In genomic region chr19:44748426-44749254, GRCh38 we compare ENCODE assay signal across 8 cellular contexts. TPM values are rescaled to one million over a fixed set of nuclear protein-coding genes. Genes with fewer than 3 reads are reported as not detected.
A peak's percentile ranks its signal among the peaks of the same experiment; 100 is the strongest.
DNase-seq lines count a peak whose midpoint lies in the region; ATAC-seq and TF ChIP-seq lines count a peak whose summit lies in the region.

Gene BCL3, plus strand, starts transcription at chr19:44748708. Its CDS starts 83 bp downstream, at chr19:44748791.

- intact Hi-C loops in transverse colon (cut with DNase I; ENCODE audit: low total_unique reads) = no loop called here

- peak within 1 kb of the TSS; percentile 93 for H3K4me3 ChIP-seq in CD8-positive, alpha-beta memory T cell (ENCODE audit: low read length)
- H3K4me3 ChIP-seq in NT2/D1 (ENCODE audit: insufficient read length, low read depth) (peak within 1 kb of the TSS; percentile 39), fibroblast of villous mesenchyme (ENCODE audit: low read depth, low read length) (peak within 1 kb of the TSS; percentile 85), neuronal stem cell (ENCODE audit: low read length in 2 of 2) (peak within 1 kb of the TSS; percentile 45 to 71), transverse colon (peak within 1 kb of the TSS; percentile 64 to 93 (median 80))

- peak within 1 kb of the TSS; percentile 80 for H3K23ac ChIP-seq in neuronal stem cell (ENCODE audit: low read depth, low read length, poor library complexity)

- peak within 1 kb of the TSS; percentile 87 for H2AK5ac ChIP-seq in neuronal stem cell (ENCODE audit: low read depth, low read length)

- TF ChIP-seq EP300 in transverse colon (IDR thresholded peaks at IDR 0.05; ENCODE audit: low read depth) = no peak

- peak within 1 kb of the TSS; percentile 79 for H3K4me2 ChIP-seq in neuronal stem cell (ENCODE audit: insufficient read depth, low read length, poor library complexity, severe bottlenecking)

- peak within 1 kb of the TSS; percentile 70 for H3K9ac ChIP-seq in NT2/D1 (ENCODE audit: insufficient read length, low read depth)
- H3K9ac ChIP-seq in neuronal stem cell (ENCODE audit: low read depth, low read length, poor library complexity) = no peak within 1 kb of the TSS

- H3K9me3 ChIP-seq in CD8-positive, alpha-beta memory T cell (ENCODE audit: low read length) = no peaks in the 10 kb centered on the region
- no peaks in the 10 kb centered on the region for H3K9me3 ChIP-seq in NT2/D1 (ENCODE audit: insufficient read depth, low read length)
- peaks cover 0 to 1% of the 10 kb centered on the region in 2 donors for H3K9me3 ChIP-seq in neuronal stem cell (replicated peaks in 1 of 2; ENCODE audit: control insufficient read depth in 2 of 2, insufficient read depth in 1 of 2, low read depth in 1 of 2, low read length in 2 of 2)
- H3K9me3 ChIP-seq in transverse colon = no peaks in the 10 kb centered on the region

- H3K27ac Mint-ChIP-seq in CD8-positive, alpha-beta memory T cell = peak within 1 kb of the TSS; percentile 89 to 99 (median 98)

- peaks cover 0 to 47% (median 0%) of the 10 kb centered on the region in 3 donors for H3K36me3 Mint-ChIP-seq in CD8-positive, alpha-beta memory T cell

- DNase-seq in CD8-positive, alpha-beta memory T cell = peak; percentile 61 to 86 (median 76)
- DNase-seq in NT2/D1 (ENCODE audit: low read depth, low spot score) (no peak), activated T-helper 1 cell treated with Interleukin-2 at 50 U/mL for 16 hours (ENCODE audit: low read depth) (peak; percentile 67), fibroblast of villous mesenchyme (ENCODE audit: low read depth) (no peak), neuronal stem cell (ENCODE audit: low spot score) (no peak), transverse colon (peak; percentile 90)

- POLR2A ChIA-PET in CD8-positive, alpha-beta memory T cell (lab: Charles Lee) = no interaction called here

- H4K8ac ChIP-seq in neuronal stem cell (ENCODE audit: low read depth, low read length) = no peak within 1 kb of the TSS

- H2AFZ ChIP-seq in neuronal stem cell (ENCODE audit: low read length) = peak within 1 kb of the TSS; percentile 90

- H3K14ac ChIP-seq in neuronal stem cell (ENCODE audit: low read length) = peak within 1 kb of the TSS; percentile 43

- TF ChIP-seq CTCF in fibroblast of villous mesenchyme (IDR thresholded peaks at IDR 0.05; ENCODE audit: insufficient read depth, low read depth, low read length) = no peak
- no peak for TF ChIP-seq CTCF in transverse colon (IDR thresholded peaks at IDR 0.05)

- peak within 1 kb of the TSS; percentile 90 to 94 (median 91) for H3K4me3 Mint-ChIP-seq in CD8-positive, alpha-beta memory T cell

- peak; percentile 37 for ATAC-seq in GM21786 (IDR thresholded peaks at IDR 0.05; ENCODE audit: unreplicated experiment)
- no peak for ATAC-seq in GM18858 (IDR thresholded peaks at IDR 0.05; ENCODE audit: unreplicated experiment)

- H2BK12ac ChIP-seq in neuronal stem cell (ENCODE audit: low read length) = peak within 1 kb of the TSS; percentile 49

- H3K27me3 Mint-ChIP-seq in CD8-positive, alpha-beta memory T cell = peaks cover 0 to 3% of the 10 kb centered on the region in 2 donors

- no peaks in the 10 kb centered on the region for H3K27me3 ChIP-seq in CD8-positive, alpha-beta memory T cell (ENCODE audit: insufficient read depth, low read length, poor library complexity, severe bottlenecking)
- H3K27me3 ChIP-seq in NT2/D1 (ENCODE audit: insufficient read depth, insufficient read length) (peaks cover 39% of the 10 kb centered on the region), neuronal stem cell (ENCODE audit: control insufficient read depth in 3 of 3, insufficient read depth in 3 of 3, low read depth in 1 of 3, low read length in 3 of 3) (peaks cover 11 to 67% (median 22%) of the 10 kb centered on the region in 3 experiments), transverse colon (no peaks in the 10 kb centered on the region)

- no peaks in the 10 kb centered on the region for H3K36me3 ChIP-seq in CD8-positive, alpha-beta memory T cell (ENCODE audit: insufficient read depth, low read length)
- H3K36me3 ChIP-seq in NT2/D1 (ENCODE audit: insufficient read depth, insufficient read length, low read length) = peaks cover 7% of the 10 kb centered on the region
- H3K36me3 ChIP-seq in neuronal stem cell (replicated peaks in 1 of 2; ENCODE audit: control insufficient read depth in 2 of 2, insufficient read depth in 2 of 2, low read length in 2 of 2) = no peaks in the 10 kb centered on the region
- peaks cover 0 to 6% (median 0%) of the 10 kb centered on the region in 4 donors for H3K36me3 ChIP-seq in transverse colon

- H2BK15ac ChIP-seq in neuronal stem cell (ENCODE audit: low read length) = peak within 1 kb of the TSS; percentile 69

- no CpG with 5 or more reads among the region's 88 CpGs for WGBS in neuronal stem cell (ENCODE audit: extremely low coverage in 2 of 2, insufficient read length in 2 of 2, insufficient replicate concordance in 1 of 2), 2 donors
- WGBS in transverse colon (ENCODE audit: low coverage in 1 of 2), 2 donors = 0% methylated on average over 45 of the region's 88 CpGs; no CpG with 5 or more reads in 1 of the 2 donors

- CTCF ChIA-PET in CD8-positive, alpha-beta memory T cell (lab: Charles Lee) = interaction anchor here (1.6 to 2.3 kb wide), 2 partner anchors 22 to 25 kb away, joined by 4 to 10 read pairs; no protein-coding TSS in a partner anchor

- in situ Hi-C loops in transverse colon (cut with MboI; ENCODE audit: low pct_ligation_motif_present in 1 of 4, low pct_unique_long_range_greater_than_20kb in 1 of 4, low sequenced_read_pairs in 3 of 4) = no loop called here

- peak within 1 kb of the TSS; percentile 86 for H3K27ac ChIP-seq in CD8-positive, alpha-beta memory T cell (ENCODE audit: low read depth, low read length)
- H3K27ac ChIP-seq in neuronal stem cell (replicated peaks; ENCODE audit: low read length) (no peak within 1 kb of the TSS), transverse colon (peak within 1 kb of the TSS; percentile 96 to 99 (median 97))

- H3K79me1 ChIP-seq in neuronal stem cell (ENCODE audit: low read depth, low read length) = no peaks in the 10 kb centered on the region

- H3K4me1 ChIP-seq in CD8-positive, alpha-beta memory T cell (ENCODE audit: insufficient read depth, low read length) = peaks cover 46% of the 10 kb centered on the region
- H3K4me1 ChIP-seq in NT2/D1 (ENCODE audit: insufficient read depth, insufficient read length) (peaks cover 2% of the 10 kb centered on the region), neuronal stem cell (ENCODE audit: control insufficient read depth in 2 of 2, insufficient read depth in 1 of 2, low read depth in 1 of 2, low read length in 2 of 2) (peaks cover 7 to 17% of the 10 kb centered on the region in 2 donors), transverse colon (peaks cover 41 to 89% (median 83%) of the 10 kb centered on the region in 4 donors)

- peaks cover 0 to 2% (median 0%) of the 10 kb centered on the region in 5 donors for H3K9me3 Mint-ChIP-seq in CD8-positive, alpha-beta memory T cell

- TF ChIP-seq POLR2A in transverse colon (IDR thresholded peaks at IDR 0.05) = peak; percentile 20

- H3K4me1 Mint-ChIP-seq in CD8-positive, alpha-beta memory T cell = peaks cover 48 to 63% (median 61%) of the 10 kb centered on the region in 3 donors

- H4K91ac ChIP-seq in neuronal stem cell (ENCODE audit: low read depth, low read length, poor library complexity) = no peak within 1 kb of the TSS

- H2BK5ac ChIP-seq in neuronal stem cell (ENCODE audit: low read length) = no peak within 1 kb of the TSS

- peak within 1 kb of the TSS; percentile 88 for H3K18ac ChIP-seq in neuronal stem cell (ENCODE audit: low read length)

- no peak within 1 kb of the TSS for H3K4ac ChIP-seq in neuronal stem cell (ENCODE audit: low read length)

- H2BK120ac ChIP-seq in neuronal stem cell (ENCODE audit: low read depth, low read length) = no peak within 1 kb of the TSS

RNA-seq across cellular contexts. Expression of gene BCL3, which starts in this region (rescaled TPM):
- total RNA-seq in CD8-positive, alpha-beta memory T cell = 10 to 100 TPM; 30.5 to 33.9 TPM
- polyA plus RNA-seq in CD8-positive, alpha-beta memory T cell = 9.8 TPM
- total RNA-seq in fibroblast of villous mesenchyme (8.6 and 10.0 TPM in 2 replicates), transverse colon (100 to 1,000 TPM in 1 of 4 donors, 10 to 100 TPM in 3; 43.8 to 181 (median 69.5) TPM)
- 1.8 TPM for polyA plus RNA-seq in neuronal stem cell (2013, experiment 1 of 2)
- polyA plus RNA-seq in neuronal stem cell (2013, experiment 2 of 2) = 1.5 TPM

Comparison
In these comparisons a context has a peak if more than half of its experiments do, and no peak if none do; other contexts are left out.
1. DNase-seq: peak in CD8-positive, alpha-beta memory T cell (5 of 5), activated T-helper 1 cell treated with Interleukin-2 at 50 U/mL for 16 hours (single experiment) and transverse colon (single experiment); none in NT2/D1 (single experiment), fibroblast of villous mesenchyme (single experiment) and neuronal stem cell (single experiment).
2. H3K4me3 ChIP-seq: peak in every context shown above with its lines; median percentile 93 in CD8-positive, alpha-beta memory T cell; 85 in fibroblast of villous mesenchyme; 80 in transverse colon; 58 in neuronal stem cell; 39 in NT2/D1.